10 cellular contexts compared by ENCODE assay signal in genomic region chr2:143177081-143177786, GRCh38. TPM values are rescaled to one million over a fixed set of nuclear protein-coding genes. Genes with fewer than 3 reads are reported as not detected.
A peak's percentile ranks its signal among the peaks of the same experiment; 100 is the strongest.
DNase-seq lines count a peak whose midpoint lies in the region; ATAC-seq and TF ChIP-seq lines count a peak whose summit lies in the region.
"Had no signal": no experiment of that assay in that cellular context is flagged by ENCODE, and none has a peak within 500 bp of the region (broad histone marks: within the 10 kb centered on the region; RNA-seq: fewer than 3 reads in every experiment).

No MANE protein-coding gene starts in this region.

- CTCF ChIA-PET in Calu3 (lab: Charles Lee) = interaction anchor here (0.6 kb wide), 1 partner anchor 1466 kb away, joined by 3 read pairs; no protein-coding TSS in a partner anchor

- H3K4me1 Mint-ChIP-seq in Calu3 (ENCODE audit: low read depth, unreplicated experiment) = no peaks in the 10 kb centered on the region

- intact Hi-C loops in Calu3 (cut with micrococcal nuclease; ENCODE audit: unreplicated experiment) = no loop called here

- no peak overlapping the region for H3K4me3 Mint-ChIP-seq in Calu3 (ENCODE audit: low read depth, unreplicated experiment)

- peak overlapping the region; percentile 48 for H3K4me3 ChIP-seq in fibroblast of villous mesenchyme (ENCODE audit: low read depth, low read length)
- H3K4me3 ChIP-seq: K562 had no signal

- BruUV-seq in Calu3 (replicated peaks; lab: Mats Ljungman, UMichigan) = no TSS peak

- H3K36me3 Mint-ChIP-seq in Calu3 (ENCODE audit: insufficient read depth, unreplicated experiment) = no peaks in the 10 kb centered on the region

- H3K27me3 Mint-ChIP-seq in Calu3 (ENCODE audit: unreplicated experiment) = no peaks in the 10 kb centered on the region

- H3K27ac Mint-ChIP-seq in Calu3 (ENCODE audit: unreplicated experiment) = no peak overlapping the region

- TF ChIP-seq CTCF in GM13976 (IDR thresholded peaks at IDR 0.05; ENCODE audit: borderline replicate concordance, control extremely low read depth, extremely low read depth, insufficient read depth, missing control alignments) (no peak), fibroblast of villous mesenchyme (IDR thresholded peaks at IDR 0.05; ENCODE audit: insufficient read depth, low read depth, low read length) (no peak), Calu3 (IDR thresholded peaks at IDR 0.05; ENCODE audit: unreplicated experiment) (no peak)

- DNase-seq in GM13976 (ENCODE audit: low spot score) (peak; percentile 34), fibroblast of villous mesenchyme (ENCODE audit: low read depth) (peak; percentile 8), HUDEP-2 (lab: John Stamatoyannopoulos, UW; ENCODE audit: unreplicated experiment in 76 of 76) (no peak), dermis blood vessel endothelial cell (no peak), Calu3 (no peak), left lobe of liver (ENCODE audit: low spot score) (no peak)

- in situ Hi-C loops in GM13976 (cut with MboI; ENCODE audit: low sequenced_read_pairs, unreplicated experiment) = no loop called here

- H3K9me3 Mint-ChIP-seq in Calu3 (ENCODE audit: low read depth, unreplicated experiment) = no peaks in the 10 kb centered on the region

- ATAC-seq in GM21390 (IDR thresholded peaks at IDR 0.05; ENCODE audit: unreplicated experiment) (peak; percentile 95), HG03558 (IDR thresholded peaks at IDR 0.05; ENCODE audit: extremely low read depth, unreplicated experiment) (peak; percentile 96), left lobe of liver (no peak)
- ATAC-seq: K562 had no signal

RNA-seq across cellular contexts. Expression of gene ARHGAP15, which starts 48.0 kb away (rescaled TPM):
- total RNA-seq in fibroblast of villous mesenchyme (0.43 TPM in 1 of 2 replicates, not detected in the other), dermis blood vessel endothelial cell (not detected in 2 replicates), Calu3 (2022) (1.2 TPM in 1 of 2 replicates, not detected in the other), left lobe of liver (2.3 TPM)
- total RNA-seq: endothelial cell of umbilical vein had no signal

Comparison
In these comparisons a context has a peak if more than half of its experiments do, and no peak if none do; other contexts are left out.
1. DNase-seq: peak in GM13976 (single experiment) and fibroblast of villous mesenchyme (single experiment); none in HUDEP-2 (0 of 76), dermis blood vessel endothelial cell (single experiment), Calu3 (single experiment) and left lobe of liver (single experiment).